Comparison of ENCODE assay signal across 8 cellular contexts in genomic region chr11:82902086-82902485, GRCh38. TPM values are rescaled to one million over a fixed set of nuclear protein-coding genes. Genes with fewer than 3 reads are reported as not detected.
DNase-seq lines count a peak whose midpoint lies in the region; ATAC-seq, FAIRE-seq and TF ChIP-seq lines count a peak whose summit lies in the region.

No MANE protein-coding gene starts in this region.

- peak overlapping the region; percentile 90 to 100 (median 100) for H3K4me3 Mint-ChIP-seq in naive thymus-derived CD8-positive, alpha-beta T cell

- H3K27ac Mint-ChIP-seq in naive thymus-derived CD8-positive, alpha-beta T cell = peak overlapping the region; percentile 38 to 100 (median 99)

- H3K36me3 ChIP-seq in BLaER1 treated with 17β-estradiol and CSF1 and Interleukin-3, amounts not matched to agents 10 nM and 100 nM = no peaks in the 10 kb centered on the region
- no peaks in the 10 kb centered on the region for H3K36me3 ChIP-seq in bronchial epithelial cell (ENCODE audit: control insufficient read depth, insufficient read depth, low read length)

- peak overlapping the region in 9 of 11 experiments; percentile 70 to 88 (median 73); a peak in 17 of 22 replicates for H3K27ac ChIP-seq in BLaER1 treated with 17β-estradiol and CSF1 and Interleukin-3, amounts not matched to agents 10 nM and 100 nM

- H4K20me1 ChIP-seq in BLaER1 treated with 17β-estradiol and CSF1 and Interleukin-3, amounts not matched to agents 10 nM and 100 nM = peaks cover 0 to 4% (median 0%) of the 10 kb centered on the region in 11 experiments; a peak in 1 of 22 replicates

- no peaks in the 10 kb centered on the region for H3K9me3 ChIP-seq in BLaER1 treated with 17β-estradiol and CSF1 and Interleukin-3, amounts not matched to agents 10 nM and 100 nM (replicated peaks in 1 of 11)

- H3K4me2 ChIP-seq in BLaER1 treated with 17β-estradiol and CSF1 and Interleukin-3, amounts not matched to agents 10 nM and 100 nM = peak overlapping the region; percentile 80 to 99 (median 93)

- peaks cover 35 to 45% (median 41%) of the 10 kb centered on the region in 10 experiments for H3K4me1 ChIP-seq in BLaER1 treated with 17β-estradiol and CSF1 and Interleukin-3, amounts not matched to agents 10 nM and 100 nM

- H3K4me1 Mint-ChIP-seq in naive thymus-derived CD8-positive, alpha-beta T cell = peaks cover 23 to 53% (median 49%) of the 10 kb centered on the region in 4 donors

- peak in 1 of 2 donors; percentile 4 for ATAC-seq in naive thymus-derived CD8-positive, alpha-beta T cell
- no peak for ATAC-seq in GM21619 (IDR thresholded peaks at IDR 0.05; ENCODE audit: unreplicated experiment)

- no peaks in the 10 kb centered on the region for H3K27me3 Mint-ChIP-seq in naive thymus-derived CD8-positive, alpha-beta T cell

- peak overlapping the region; percentile 68 to 80 (median 76) for H3K4me3 ChIP-seq in BLaER1 treated with 17β-estradiol and CSF1 and Interleukin-3, amounts not matched to agents 10 nM and 100 nM
- peak overlapping the region; percentile 85 for H3K4me3 ChIP-seq in Jurkat, Clone E6-1 (ENCODE audit: low read length)
- H3K4me3 ChIP-seq in bronchial epithelial cell (ENCODE audit: low read depth, low read length) = peak overlapping the region; percentile 60

- no peak for DNase-seq in Jurkat, Clone E6-1 (ENCODE audit: low read depth, low spot score)
- DNase-seq in bronchial epithelial cell (ENCODE audit: low read depth) (peak; percentile 2), HK-2 (ENCODE audit: unreplicated experiment) (no peak), RKO (ENCODE audit: low spot score) (no peak), COLO668 (lab: John Stamatoyannopoulos, UW; ENCODE audit: unreplicated experiment) (no peak)
- no peak for DNase-seq in naive thymus-derived CD8-positive, alpha-beta T cell

- TF ChIP-seq CTCF in bronchial epithelial cell (IDR thresholded peaks at IDR 0.05; ENCODE audit: insufficient read depth, low read length, severe bottlenecking) = no peak

- no peaks in the 10 kb centered on the region for H3K9me3 Mint-ChIP-seq in naive thymus-derived CD8-positive, alpha-beta T cell

- no peaks in the 10 kb centered on the region for H3K27me3 ChIP-seq in BLaER1 treated with 17β-estradiol and CSF1 and Interleukin-3, amounts not matched to agents 10 nM and 100 nM
- H3K27me3 ChIP-seq in bronchial epithelial cell (ENCODE audit: control insufficient read depth, insufficient read depth, low read length) = no peaks in the 10 kb centered on the region

- H3K9ac ChIP-seq in BLaER1 treated with 17β-estradiol and CSF1 and Interleukin-3, amounts not matched to agents 10 nM and 100 nM = peak overlapping the region in 9 of 11 experiments; percentile 71 to 84 (median 80); a peak in 19 of 22 replicates

- no peak for FAIRE-seq in bronchial epithelial cell (lab: Jason Lieb, UNC)

- no peaks in the 10 kb centered on the region for H3K36me3 Mint-ChIP-seq in naive thymus-derived CD8-positive, alpha-beta T cell

- POLR2A ChIA-PET in naive thymus-derived CD8-positive, alpha-beta T cell (lab: Charles Lee) = interaction anchor here (0.8 to 3.5 kb wide), 24 partner anchors 9 to 384 kb away, joined by 3 to 69 read pairs (median 7); partner anchors contain the start of genes ANKRD42, CCDC90B, PCF11 and RAB30

RNA-seq across cellular contexts. Expression of gene DDIAS, which starts 0.6 kb away (rescaled TPM):
- polyA plus RNA-seq in Jurkat, Clone E6-1 (2012; ENCODE audit: insufficient read depth, insufficient read length) = 16.0 TPM
- total RNA-seq in bronchial epithelial cell = under 0.01 and 0.26 TPM in 2 replicates
- 1 to 10 TPM; 2.3 to 2.5 TPM for total RNA-seq in naive thymus-derived CD8-positive, alpha-beta T cell
- 1 to 10 TPM in 2 of 3 donors, under 1 TPM in 1; 0.59 to 3.1 (median 1.7) TPM for polyA plus RNA-seq in naive thymus-derived CD8-positive, alpha-beta T cell

RNA-seq across cellular contexts. Expression of gene PRCP, which starts 1.9 kb away (rescaled TPM):
- 24.0 TPM for polyA plus RNA-seq in Jurkat, Clone E6-1 (2012; ENCODE audit: insufficient read depth, insufficient read length)
- total RNA-seq in bronchial epithelial cell = 10.0 and 25.9 TPM in 2 replicates
- 10 to 100 TPM; 26.4 to 29.1 TPM for total RNA-seq in naive thymus-derived CD8-positive, alpha-beta T cell
- polyA plus RNA-seq in naive thymus-derived CD8-positive, alpha-beta T cell = 10 to 100 TPM; 48.3 to 50.2 (median 49.3) TPM
